Comparison of ENCODE assay signal across 21 cellular contexts in genomic region chr2:174490032-174490431, GRCh38. TPM values are rescaled to one million over a fixed set of nuclear protein-coding genes. Genes with fewer than 3 reads are reported as not detected.
A peak's percentile ranks its signal among the peaks of the same experiment; 100 is the strongest.
DNase-seq lines count a peak whose midpoint lies in the region; ATAC-seq and TF ChIP-seq lines count a peak whose summit lies in the region.
"Had no signal": no experiment of that assay in that cellular context is flagged by ENCODE, and none has a peak within 500 bp of the region (broad histone marks: within the 10 kb centered on the region; RNA-seq: fewer than 3 reads in every experiment).

No MANE protein-coding gene starts in this region.

- no peaks in the 10 kb centered on the region for H3K9me3 ChIP-seq in CD4-positive, alpha-beta T cell (ENCODE audit: control insufficient read depth, low read length)
- no peaks in the 10 kb centered on the region for H3K9me3 ChIP-seq in SK-N-SH
- no peaks in the 10 kb centered on the region for H3K9me3 ChIP-seq in gastrocnemius medialis
- H3K9me3 ChIP-seq: heart right ventricle, lower lobe of right lung, tibial artery had no signal

- 83% methylated on average over 3 of the region's 3 CpGs for WGBS in SK-N-SH (ENCODE audit: low lambda C conversion rate)

- no peak for TF ChIP-seq POLR2A in gastrocnemius medialis (IDR thresholded peaks at IDR 0.05)

- no peaks in the 10 kb centered on the region for H3K36me3 ChIP-seq in SK-N-SH (replicated peaks in 1 of 2; ENCODE audit: control insufficient read depth in 1 of 2, insufficient read depth in 2 of 2, low read length in 1 of 2)
- H3K36me3 ChIP-seq in gastrocnemius medialis: no peaks in the 10 kb centered on the region
- H3K36me3 ChIP-seq: heart right ventricle, lower lobe of right lung, tibial artery had no signal

- intact Hi-C loops in CD4-positive, alpha-beta T cell (cut with DNase I, micrococcal nuclease): loop anchor here in 1 of 2 experiments (5.0 kb wide), 2 partner anchors 67 to 102 kb away; no protein-coding TSS in a partner anchor
- intact Hi-C loops in activated CD4-positive, alpha-beta memory T cell treated with anti-CD3 and anti-CD28 coated beads for 36 hours (cut with micrococcal nuclease): loop anchor here (10.0 kb wide), 1 partner anchor 1925 kb away; no protein-coding TSS in a partner anchor
- intact Hi-C loops in gastrocnemius medialis (cut with DNase I; ENCODE audit: low total_unique reads): no loop called here

- H3K27ac ChIP-seq in CD4-positive, alpha-beta T cell (ENCODE audit: low read depth, low read length): peak overlapping the region; percentile 65
- H3K27ac ChIP-seq in SK-N-SH (ENCODE audit: low read depth in 2 of 2, low read length in 1 of 2) (no peak overlapping the region), gastrocnemius medialis (no peak overlapping the region)
- H3K27ac ChIP-seq: lower lobe of right lung, PC-9, tibial artery had no signal

- no peak overlapping the region for H2AFZ ChIP-seq in SK-N-SH (ENCODE audit: low read depth)
- H2AFZ ChIP-seq: PC-9 had no signal

- DNase-seq in CD4-positive, alpha-beta T cell: no peak
- DNase-seq in GM12865 (ENCODE audit: low read depth) (peak; percentile 16), naive B cell (no peak), SK-N-SH (no peak), gastrocnemius medialis (no peak), GM10266 (ENCODE audit: extremely low spot score) (no peak)
- no peak for DNase-seq in activated CD4-positive, alpha-beta memory T cell treated with anti-CD3 and anti-CD28 coated beads for 36 hours
- DNase-seq: AML-193; caudate nucleus; DMS 273 treated with DMSO at 0.1 percent for 48 hours; H9; heart right ventricle; KG1; lower lobe of right lung; NCI-H1105; NCI-H748 treated with DMSO at 0.1 percent for 48 hours; PC-9; posterior cingulate gyrus; stimulated activated CD8-positive, alpha-beta memory T cell treated with anti-CD3 and anti-CD28 coated beads, Interleukin-4, amount 100 ng/mL, for 48 hours; tibial artery had no signal

- TF ChIP-seq RAD21 in SK-N-SH (IDR thresholded peaks at IDR 0.05; ENCODE audit: low read length): no peak

- H3K9me2 ChIP-seq in SK-N-SH: no peaks in the 10 kb centered on the region

- H3K4me3 ChIP-seq in GM12865 (ENCODE audit: low read depth, low read length) (no peak overlapping the region), SK-N-SH (ENCODE audit: low read depth in 2 of 2, low read length in 1 of 2) (no peak overlapping the region), gastrocnemius medialis (no peak overlapping the region)
- H3K4me3 ChIP-seq: heart right ventricle, lower lobe of right lung, PC-9, tibial artery had no signal

- H3K4me2 ChIP-seq in SK-N-SH: no peak overlapping the region
- H3K4me2 ChIP-seq: PC-9 had no signal

- TF ChIP-seq EP300 in SK-N-SH (IDR thresholded peaks at IDR 0.05; ENCODE audit: borderline replicate concordance in 1 of 2, low read depth in 1 of 2, low read length in 1 of 2): no peak

- no peak overlapping the region for H3K9ac ChIP-seq in SK-N-SH

- H3K27ac Mint-ChIP-seq in CD4-positive, alpha-beta T cell: peak overlapping the region; percentile 95
- H3K27ac Mint-ChIP-seq in activated CD4-positive, alpha-beta memory T cell treated with anti-CD3 and anti-CD28 coated beads for 36 hours: peak overlapping the region; percentile 82
- peak overlapping the region; percentile 47 to 98 (median 86) for H3K27ac Mint-ChIP-seq in naive B cell
- H3K27ac Mint-ChIP-seq: H9 had no signal

- no peaks in the 10 kb centered on the region for H3F3A ChIP-seq in SK-N-SH (replicated peaks; ENCODE audit: insufficient read depth)

- CTCF ChIA-PET in CD4-positive, alpha-beta T cell (lab: Charles Lee): interaction anchor here (1.4 kb wide), 1 partner anchor 27 kb away, joined by 6 read pairs; no protein-coding TSS in a partner anchor
- CTCF ChIA-PET in activated CD4-positive, alpha-beta memory T cell treated with anti-CD3 and anti-CD28 coated beads for 36 hours (lab: Charles Lee): interaction anchor here (0.6 to 1.1 kb wide), 3 partner anchors 104 to 513 kb away, joined by 3 to 4 read pairs (median 3); no protein-coding TSS in a partner anchor
- CTCF ChIA-PET in SK-N-SH (lab: Yijun Ruan, JAX): interaction anchor here (0.9 kb wide), 1 partner anchor 27 kb away, joined by 3 read pairs; no protein-coding TSS in a partner anchor

- peak overlapping the region; percentile 61 for H3K4me3 Mint-ChIP-seq in CD4-positive, alpha-beta T cell
- peak overlapping the region; percentile 62 for H3K4me3 Mint-ChIP-seq in activated CD4-positive, alpha-beta memory T cell treated with anti-CD3 and anti-CD28 coated beads for 36 hours
- H3K4me3 Mint-ChIP-seq in naive B cell: peak overlapping the region in 6 of 8 donors; percentile 14 to 76 (median 50)
- H3K4me3 Mint-ChIP-seq: H9 had no signal

- ATAC-seq in CD4-positive, alpha-beta T cell (ENCODE audit: poor library complexity): no peak
- ATAC-seq in naive B cell (ENCODE audit: low read depth in 2 of 2) (no peak), GM19035 (IDR thresholded peaks at IDR 0.05; ENCODE audit: unreplicated experiment) (no peak), gastrocnemius medialis (no peak)
- ATAC-seq: heart right ventricle, lower lobe of right lung had no signal

- no peaks in the 10 kb centered on the region for H3K27me3 ChIP-seq in CD4-positive, alpha-beta T cell (ENCODE audit: control insufficient read depth, insufficient read depth, low read length)
- H3K27me3 ChIP-seq in SK-N-SH (ENCODE audit: insufficient read depth): no peaks in the 10 kb centered on the region
- no peaks in the 10 kb centered on the region for H3K27me3 ChIP-seq in gastrocnemius medialis
- H3K27me3 ChIP-seq: heart right ventricle, tibial artery had no signal

- H3K9me3 Mint-ChIP-seq in CD4-positive, alpha-beta T cell: no peaks in the 10 kb centered on the region
- H3K9me3 Mint-ChIP-seq in activated CD4-positive, alpha-beta memory T cell treated with anti-CD3 and anti-CD28 coated beads for 36 hours: no peaks in the 10 kb centered on the region
- H3K9me3 Mint-ChIP-seq in naive B cell: peaks cover 0 to 4% (median 0%) of the 10 kb centered on the region in 7 donors

- H3K36me3 Mint-ChIP-seq in CD4-positive, alpha-beta T cell (ENCODE audit: low read depth): peaks cover 9% of the 10 kb centered on the region
- H3K36me3 Mint-ChIP-seq in activated CD4-positive, alpha-beta memory T cell treated with anti-CD3 and anti-CD28 coated beads for 36 hours: no peaks in the 10 kb centered on the region
- H3K36me3 Mint-ChIP-seq in naive B cell: no peaks in the 10 kb centered on the region

- POLR2A ChIA-PET in CD4-positive, alpha-beta T cell (lab: Charles Lee): interaction anchor here (0.6 to 5.1 kb wide), 4 partner anchors 90 to 193 kb away, joined by 3 to 80 read pairs (median 3); partner anchors contain the start of gene WIPF1
- POLR2A ChIA-PET in activated CD4-positive, alpha-beta memory T cell treated with anti-CD3 and anti-CD28 coated beads for 36 hours (lab: Charles Lee): interaction anchor here (0.6 to 1.0 kb wide), 3 partner anchors 104 to 147 kb away, joined by 3 to 4 read pairs (median 4); no protein-coding TSS in a partner anchor
- POLR2A ChIA-PET in SK-N-SH (lab: Yijun Ruan, JAX): no interaction called here

- no peaks in the 10 kb centered on the region for H4K20me1 ChIP-seq in SK-N-SH (ENCODE audit: insufficient read depth)

- H3K4me1 Mint-ChIP-seq in CD4-positive, alpha-beta T cell (ENCODE audit: low read depth): peaks cover 87% of the 10 kb centered on the region
- H3K4me1 Mint-ChIP-seq in activated CD4-positive, alpha-beta memory T cell treated with anti-CD3 and anti-CD28 coated beads for 36 hours (ENCODE audit: low read depth): peaks cover 61% of the 10 kb centered on the region
- H3K4me1 Mint-ChIP-seq in naive B cell: peaks cover 36 to 70% (median 40%) of the 10 kb centered on the region in 3 donors

- H3K4me1 ChIP-seq in SK-N-SH (ENCODE audit: control insufficient read depth in 1 of 2, insufficient read depth in 2 of 2, low read depth in 1 of 2, low read length in 1 of 2) (peaks cover 4 to 8% of the 10 kb centered on the region in 2 experiments; a peak in 2 of 4 replicates), gastrocnemius medialis (peaks cover 8 to 9% of the 10 kb centered on the region in 2 donors)

- H3K27me3 Mint-ChIP-seq in CD4-positive, alpha-beta T cell: no peaks in the 10 kb centered on the region
- H3K27me3 Mint-ChIP-seq in activated CD4-positive, alpha-beta memory T cell treated with anti-CD3 and anti-CD28 coated beads for 36 hours: no peaks in the 10 kb centered on the region
- no peaks in the 10 kb centered on the region for H3K27me3 Mint-ChIP-seq in naive B cell

- H3K79me2 ChIP-seq in SK-N-SH (ENCODE audit: insufficient read depth): no peaks in the 10 kb centered on the region

- no peak for TF ChIP-seq CTCF in CD4-positive, alpha-beta T cell (IDR thresholded peaks at IDR 0.05)
- TF ChIP-seq CTCF in GM12865 (IDR thresholded peaks at IDR 0.05; ENCODE audit: insufficient read depth, low read depth, low read length, missing control alignments) (no peak), SK-N-SH (IDR thresholded peaks at IDR 0.05) (no peak), gastrocnemius medialis (IDR thresholded peaks at IDR 0.05 in 4 of 5, conservative IDR thresholded peaks at IDR 0.05 in 1 of 5) (no peak), GM10266 (IDR thresholded peaks at IDR 0.05; ENCODE audit: control insufficient read depth, insufficient read depth, low read depth, missing control alignments) (no peak)

- in situ Hi-C loops in gastrocnemius medialis (cut with MboI; ENCODE audit: low sequenced_read_pairs in 4 of 4): loop anchor here in 2 of 4 donors (25.0 kb wide), 1 partner anchor 672 kb away; the partner anchor contains the start of gene ATF2 (in 2 of the 2)

TF ChIP-seq in SK-N-SH, 30 proteins besides CTCF, POLR2A, EP300 and RAD21 (continues in another document):
- TF ChIP-seq USF2 (IDR thresholded peaks at IDR 0.05; ENCODE audit: borderline replicate concordance, low read depth, low read length) (no peak), GATA2 (CRISPR knock-in tag; IDR thresholded peaks at IDR 0.05) (no peak), TAF1 (IDR thresholded peaks at IDR 0.05; ENCODE audit: borderline replicate concordance, low read depth, low read length) (no peak)

RNA-seq across cellular contexts. Expression of gene GPR155, which starts 3.2 kb away (rescaled TPM):
- 1 to 10 TPM; 8.3 to 9.0 TPM for total RNA-seq in CD4-positive, alpha-beta T cell
- 1 to 10 TPM; 9.2 to 9.5 TPM for total RNA-seq in activated CD4-positive, alpha-beta memory T cell treated with anti-CD3 and anti-CD28 coated beads for 36 hours
- polyA plus RNA-seq in naive B cell (ENCODE audit: low read depth in 6 of 6) (1 to 10 TPM; 1.9 to 6.5 (median 4.1) TPM), SK-N-SH (2012; rRNA removed) (3.5 and 7.8 TPM in 2 replicates)
- 5.6 and 5.7 TPM in 2 replicates for polyA plus RNA-seq in SK-N-SH (2012; cell fraction: cytosol; rRNA removed)
- 2.6 and 5.9 TPM in 2 replicates for polyA plus RNA-seq in SK-N-SH (2012; cell fraction: nucleus; rRNA removed)
- 10 to 100 TPM in 1 of 4 donors, 1 to 10 TPM in 3; 4.0 to 12.7 (median 7.3) TPM for total RNA-seq in gastrocnemius medialis
